ENCODE assay signal across 12 cellular contexts in the genomic region with DNA sequence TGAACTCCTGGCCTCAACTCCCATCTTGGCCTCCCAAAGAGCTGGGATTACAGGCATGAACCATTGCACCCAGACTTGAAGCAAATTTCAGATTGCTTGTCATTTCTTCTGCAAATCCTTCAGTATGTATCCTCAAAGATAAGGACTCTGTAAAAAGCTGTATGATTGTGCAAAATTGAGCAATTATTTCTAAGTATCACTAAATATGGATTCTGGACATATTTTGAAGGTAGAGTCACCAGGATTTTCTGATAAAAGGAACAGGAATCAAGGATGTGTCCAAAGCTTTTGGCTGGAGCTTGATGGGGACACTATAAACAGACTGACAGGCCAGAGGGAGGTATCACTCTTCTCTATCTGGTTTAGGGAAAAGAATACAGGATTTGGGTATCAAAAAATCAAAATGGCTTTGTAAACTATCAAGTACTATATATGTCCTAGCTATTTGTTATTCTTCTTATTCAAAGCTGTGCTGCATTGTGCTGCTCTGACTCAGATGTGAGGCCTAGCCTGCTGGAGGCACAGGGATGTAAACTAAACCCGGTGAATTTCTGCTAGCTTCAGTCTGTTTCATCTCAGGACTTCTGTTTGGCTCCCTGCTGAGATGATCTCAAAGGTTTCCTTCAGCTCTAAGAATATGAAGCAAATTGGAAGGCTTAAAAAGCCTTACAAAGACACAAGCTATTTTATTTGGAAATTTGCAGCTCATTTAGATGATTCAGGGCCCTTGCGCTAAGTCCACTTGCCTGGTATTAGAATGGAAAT. TPM values are rescaled to one million over a fixed set of nuclear protein-coding genes. Genes with fewer than 3 reads are reported as not detected.
A peak's percentile ranks its signal among the peaks of the same experiment; 100 is the strongest.
DNase-seq lines count a peak whose midpoint lies in the region; ATAC-seq and TF ChIP-seq lines count a peak whose summit lies in the region.
"Had no signal": no experiment of that assay in that cellular context is flagged by ENCODE, and none has a peak within 500 bp of the region (broad histone marks: within the 10 kb centered on the region; RNA-seq: fewer than 3 reads in every experiment).

No MANE protein-coding gene starts in this region.

- H3K27me3 Mint-ChIP-seq in chondrocyte (ENCODE audit: low read depth) (no peaks in the 10 kb centered on the region), osteocyte (ENCODE audit: unreplicated experiment) (no peaks in the 10 kb centered on the region)
- H3K27me3 Mint-ChIP-seq: dendritic cell treated with granulocyte-macrophage colony-stimulating factor and Interleukin-4, amounts not matched to agents 40 ng/mL and 50 ng/mL, for 4 days had no signal

- TF ChIP-seq CTCF in chondrocyte (IDR thresholded peaks at IDR 0.05) (no peak), osteocyte (IDR thresholded peaks at IDR 0.05) (no peak)

- DNase-seq in ELR (ENCODE audit: low read depth) (peak; percentile 59), RKO (ENCODE audit: low spot score) (peak; percentile 37), chondrocyte (ENCODE audit: low spot score) (no peak), osteocyte (ENCODE audit: extremely low spot score, unreplicated experiment) (no peak), islet precursor cell (no peak), HPDE6-E6E7 (ENCODE audit: extremely low spot score) (no peak)
- DNase-seq: activated T-cell treated with anti-CD3 and anti-CD28 coated beads, Interleukin-2, amount 50 U/mL, for 72 hours; left lung; NCI-H226 had no signal

- H3K36me3 Mint-ChIP-seq in chondrocyte (ENCODE audit: low read depth) (peaks cover 33% of the 10 kb centered on the region), osteocyte (ENCODE audit: unreplicated experiment) (peaks cover 44% of the 10 kb centered on the region)

- H3K4me1 Mint-ChIP-seq in chondrocyte (ENCODE audit: low read depth): peaks cover 48% of the 10 kb centered on the region
- peaks cover 39% of the 10 kb centered on the region for H3K4me1 Mint-ChIP-seq in osteocyte (ENCODE audit: unreplicated experiment)

- no peak for ATAC-seq in GM19397 (IDR thresholded peaks at IDR 0.05; ENCODE audit: unreplicated experiment)
- no peak for ATAC-seq in HG03039 (IDR thresholded peaks at IDR 0.05; ENCODE audit: unreplicated experiment)

- peak overlapping the region; percentile 93 for H3K27ac Mint-ChIP-seq in chondrocyte (ENCODE audit: unreplicated experiment)
- H3K27ac Mint-ChIP-seq in osteocyte (ENCODE audit: unreplicated experiment): peak overlapping the region; percentile 87
- H3K27ac Mint-ChIP-seq: dendritic cell treated with granulocyte-macrophage colony-stimulating factor and Interleukin-4, amounts not matched to agents 40 ng/mL and 50 ng/mL, for 4 days had no signal

- H3K9me3 Mint-ChIP-seq in chondrocyte (ENCODE audit: low read depth) (no peaks in the 10 kb centered on the region), osteocyte (ENCODE audit: unreplicated experiment) (no peaks in the 10 kb centered on the region)
- H3K9me3 Mint-ChIP-seq: activated T-cell treated with anti-CD3 and anti-CD28 coated beads, Interleukin-2, amount 50 U/mL, for 72 hours; dendritic cell treated with granulocyte-macrophage colony-stimulating factor and Interleukin-4, amounts not matched to agents 40 ng/mL and 50 ng/mL, for 4 days had no signal

- H3K4me3 Mint-ChIP-seq in chondrocyte (ENCODE audit: unreplicated experiment) (no peak overlapping the region), osteocyte (ENCODE audit: unreplicated experiment) (no peak overlapping the region)
- H3K4me3 Mint-ChIP-seq: activated T-cell treated with anti-CD3 and anti-CD28 coated beads, Interleukin-2, amount 50 U/mL, for 72 hours; dendritic cell treated with granulocyte-macrophage colony-stimulating factor and Interleukin-4, amounts not matched to agents 40 ng/mL and 50 ng/mL, for 4 days had no signal

RNA-seq across cellular contexts. Expression of gene RPS4X, which starts 8.3 kb away (rescaled TPM):
- 988 to 1,163 TPM (median 1,016 TPM) in 3 replicates for total RNA-seq in chondrocyte
- 1,562 and 1,587 TPM in 2 replicates for total RNA-seq in osteocyte

RNA-seq across cellular contexts. Expression of gene ERCC6L, which starts 30.0 kb away (rescaled TPM):
- total RNA-seq in chondrocyte (0.82 to 1.9 TPM (median 0.87 TPM) in 3 replicates), osteocyte (1.1 and 1.3 TPM in 2 replicates)

RNA-seq across cellular contexts. Expression of gene CITED1, which starts 36.9 kb away (rescaled TPM):
- total RNA-seq in chondrocyte (0.68 to 0.77 TPM (median 0.77 TPM) in 3 replicates), osteocyte (1.1 TPM in 1 of 2 replicates, not detected in the other)

Comparison
In these comparisons a context has a peak if more than half of its experiments do, and no peak if none do; other contexts are left out.
1. DNase-seq: peak in ELR (single experiment) and RKO (single experiment); none in chondrocyte (single experiment), osteocyte (single experiment), islet precursor cell (single experiment) and HPDE6-E6E7 (single experiment).